ENCODE assay signal across 15 cellular contexts in genomic region chr11:12430351-12430750, GRCh38. TPM values are rescaled to one million over a fixed set of nuclear protein-coding genes. Genes with fewer than 3 reads are reported as not detected.
A peak's percentile ranks its signal among the peaks of the same experiment; 100 is the strongest.
DNase-seq lines count a peak whose midpoint lies in the region; ATAC-seq, FAIRE-seq and TF ChIP-seq lines count a peak whose summit lies in the region.
"Had no signal": no experiment of that assay in that cellular context is flagged by ENCODE, and none has a peak within 500 bp of the region (broad histone marks: within the 10 kb centered on the region; RNA-seq: fewer than 3 reads in every experiment).

No MANE protein-coding gene starts in this region.

- H3K27ac ChIP-seq in colonic mucosa (peak overlapping the region; percentile 65), lung (ENCODE audit: low read depth in 1 of 2, low read length in 1 of 2) (peak overlapping the region; percentile 6 to 47), subcutaneous abdominal adipose tissue (ENCODE audit: low read depth, low read length) (peak overlapping the region; percentile 98)

- 80 to 84% methylated on average over 3 of the region's 3 CpGs for WGBS in lung, 2 donors

- intact Hi-C loops in colonic mucosa (cut with DNase I): no loop called here

- no peak overlapping the region for H3K4me3 ChIP-seq in colonic mucosa
- no peak overlapping the region for H3K4me3 ChIP-seq in lung
- peak overlapping the region in 2 of 5 donors; percentile 16 to 41 for H3K4me3 ChIP-seq in subcutaneous abdominal adipose tissue (ENCODE audit: low read depth in 1 of 5, low read length in 5 of 5)
- H3K4me3 ChIP-seq: MG63 had no signal

- no peaks in the 10 kb centered on the region for H3K9me3 ChIP-seq in colonic mucosa
- H3K9me3 ChIP-seq in lung (ENCODE audit: control insufficient read depth in 2 of 2, insufficient read depth in 1 of 2, low read length in 1 of 2): no peaks in the 10 kb centered on the region
- H3K9me3 ChIP-seq in subcutaneous abdominal adipose tissue (ENCODE audit: control insufficient read depth in 5 of 5, low read length in 5 of 5): no peaks in the 10 kb centered on the region
- H3K9me3 ChIP-seq: MG63 had no signal

- H3K9ac ChIP-seq in colonic mucosa (ENCODE audit: low read depth in 2 of 2, low read length in 2 of 2) (no peak overlapping the region), subcutaneous abdominal adipose tissue (ENCODE audit: low read length in 5 of 5) (peak overlapping the region in 3 of 5 donors; percentile 38 to 79 (median 54))

- no peak for ATAC-seq in lung (ENCODE audit: insufficient read depth, low FRiP score)

- peaks cover 15% of the 10 kb centered on the region for H3K4me1 ChIP-seq in colonic mucosa
- peaks cover 13 to 31% of the 10 kb centered on the region in 2 donors for H3K4me1 ChIP-seq in lung (ENCODE audit: control insufficient read depth in 2 of 2, insufficient read depth in 2 of 2, low read length in 2 of 2)
- H3K4me1 ChIP-seq in subcutaneous abdominal adipose tissue (ENCODE audit: control insufficient read depth in 5 of 5, insufficient read depth in 5 of 5, low read length in 5 of 5): peaks cover 10 to 47% (median 42%) of the 10 kb centered on the region in 5 donors

- TF ChIP-seq CTCF in colonic mucosa (IDR thresholded peaks at IDR 0.05): no peak
- no peak for TF ChIP-seq CTCF in lung (IDR thresholded peaks at IDR 0.05; ENCODE audit: control extremely low read depth, extremely low read depth)

- H3K27me3 ChIP-seq in colonic mucosa: no peaks in the 10 kb centered on the region
- H3K27me3 ChIP-seq in lung (ENCODE audit: control insufficient read depth, insufficient read depth): no peaks in the 10 kb centered on the region
- H3K27me3 ChIP-seq in subcutaneous abdominal adipose tissue (ENCODE audit: control insufficient read depth in 5 of 5, insufficient read depth in 4 of 5, low read length in 5 of 5): no peaks in the 10 kb centered on the region
- H3K27me3 ChIP-seq: MG63 had no signal

- DNase-seq in M059J (ENCODE audit: low read depth): peak; percentile 74
- DNase-seq in colonic mucosa: no peak
- no peak for DNase-seq in lung (ENCODE audit: low spot score)
- DNase-seq in dedifferentiated amniotic fluid mesenchymal stem cell (ENCODE audit: extremely low spot score): no peak
- no peak for DNase-seq in DMS79 treated with DMSO at 0.1 percent for 48 hours (lab: John Stamatoyannopoulos, UW)
- DNase-seq in GM19239 (ENCODE audit: insufficient read length, low spot score): no peak
- DNase-seq in iPS-NIHi11 (ENCODE audit: low spot score): no peak
- DNase-seq: activated CD4-positive, alpha-beta T cell treated with anti-CD3 and anti-CD28 coated beads for 48 hours; activated naive CD4-positive, alpha-beta T cell treated with anti-CD3 and anti-CD28 coated beads for 36 hours; endodermal cell; NCI-H446 treated with DMSO at 0.1 percent for 48 hours had no signal

- H3K36me3 ChIP-seq in colonic mucosa (no peaks in the 10 kb centered on the region), lung (ENCODE audit: control insufficient read depth in 2 of 2, insufficient read depth in 2 of 2, low read length in 2 of 2) (no peaks in the 10 kb centered on the region), subcutaneous abdominal adipose tissue (ENCODE audit: control insufficient read depth in 5 of 5, insufficient read depth in 5 of 5, low read length in 5 of 5) (no peaks in the 10 kb centered on the region)

- no peak for FAIRE-seq in GM19239 (lab: Jason Lieb, UNC)
- FAIRE-seq: GM12891, small intestine had no signal

RNA-seq across cellular contexts. Expression of gene PARVA, which starts 53.0 kb away (rescaled TPM):
- 38.5 and 46.4 TPM in 2 replicates for total RNA-seq in M059J (2014; rRNA removed; shearing (Covaris generic))
- total RNA-seq in colonic mucosa (10 to 100 TPM; 61.8 to 78.5 TPM), lung (10 to 100 TPM; 49.6 to 71.6 TPM)
- polyA plus RNA-seq in lung: 10 to 100 TPM; 19.9 to 22.9 TPM

Comparison
In these comparisons a context has a peak if more than half of its experiments do, and no peak if none do; other contexts are left out.
1. H3K27ac ChIP-seq: peak in every context shown above with its lines; median percentile 98 in subcutaneous abdominal adipose tissue; 65 in colonic mucosa; 26 in lung.
2. H3K9ac ChIP-seq: peak in subcutaneous abdominal adipose tissue (3 of 5); none in colonic mucosa (0 of 2).